In genomic region chrX:23822397-23822796, GRCh38 we compare ENCODE assay signal across 8 cellular contexts. TPM values are rescaled to one million over a fixed set of nuclear protein-coding genes. Genes with fewer than 3 reads are reported as not detected.
A peak's percentile ranks its signal among the peaks of the same experiment; 100 is the strongest.
DNase-seq lines count a peak whose midpoint lies in the region; ATAC-seq, FAIRE-seq and TF ChIP-seq lines count a peak whose summit lies in the region.
"Had no signal": no experiment of that assay in that cellular context is flagged by ENCODE, and none has a peak within 500 bp of the region (broad histone marks: within the 10 kb centered on the region; RNA-seq: fewer than 3 reads in every experiment).

No MANE protein-coding gene starts in this region.

- H3K4me1 ChIP-seq in HEK293 (ENCODE audit: control insufficient read depth, insufficient read depth, low read length): peaks cover 6% of the 10 kb centered on the region
- no peaks in the 10 kb centered on the region for H3K4me1 ChIP-seq in Peyer's patch

- H3K36me3 ChIP-seq in HEK293 (ENCODE audit: control insufficient read depth in 2 of 2, insufficient read depth in 1 of 2, low read length in 2 of 2) (no peaks in the 10 kb centered on the region), Peyer's patch (no peaks in the 10 kb centered on the region)

- CTCF ChIA-PET in HEK293 (lab: Yijun Ruan, JAX): interaction anchor here (0.8 to 1.7 kb wide), 2 partner anchors 40 to 41 kb away, joined by 3 to 4 read pairs; no protein-coding TSS in a partner anchor

- H3K27ac ChIP-seq in HEK293 (ENCODE audit: extremely low read depth, low read depth, low read length): peak overlapping the region; percentile 32
- H3K27ac ChIP-seq in Peyer's patch: peak overlapping the region in 2 of 4 donors; percentile 5 to 9

- H3K4me3 ChIP-seq in HEK293 (ENCODE audit: low read depth, low read length): no peak overlapping the region
- no peak overlapping the region for H3K4me3 ChIP-seq in Peyer's patch

- TF ChIP-seq POLR2A in Peyer's patch (IDR thresholded peaks at IDR 0.05): no peak

- DNase-seq in NCI-H748 (lab: John Stamatoyannopoulos, UW; ENCODE audit: unreplicated experiment) (peak; percentile 88), frontal cortex (ENCODE audit: low spot score in 2 of 2) (no peak), stromal cell of bone marrow (ENCODE audit: low read depth) (peak; percentile 18), KG1 (lab: John Stamatoyannopoulos, UW) (no peak), Peyer's patch (no peak)
- DNase-seq: dermis blood vessel endothelial cell had no signal

- ATAC-seq in GM21737 (IDR thresholded peaks at IDR 0.05; ENCODE audit: unreplicated experiment): no peak

- peak; percentile 69 for FAIRE-seq in frontal cortex (lab: Jason Lieb, UNC)

- H3K9me3 ChIP-seq in HEK293 (ENCODE audit: control insufficient read depth, insufficient read depth, low read depth, low read length): no peaks in the 10 kb centered on the region
- H3K9me3 ChIP-seq in Peyer's patch: no peaks in the 10 kb centered on the region

- POLR2A ChIA-PET in HEK293 (lab: Yijun Ruan, JAX): interaction anchor here (0.6 to 5.4 kb wide), 2 partner anchors 38 to 62 kb away, joined by 3 to 44 read pairs; partner anchors contain the start of gene SAT1

- TF ChIP-seq CTCF in HEK293 (tag by site-specific recombination; IDR thresholded peaks at IDR 0.05) (no peak), Peyer's patch (IDR thresholded peaks at IDR 0.05) (no peak)

- no peaks in the 10 kb centered on the region for H3K27me3 ChIP-seq in Peyer's patch

TF ChIP-seq in HEK293, 187 proteins besides CTCF, POLR2A, EP300 and RAD21 (continues in another document):
- no peak for TF ChIP-seq ZSCAN5A (tag by site-specific recombination; IDR thresholded peaks at IDR 0.05)
- TF ChIP-seq ZNF248 (tag by site-specific recombination; IDR thresholded peaks at IDR 0.05): no peak
- TF ChIP-seq ZNF629 (tag by site-specific recombination; IDR thresholded peaks at IDR 0.05): peak; percentile 94
- peak; percentile 54; the same call in 1 of the 2 replicates for TF ChIP-seq ZEB2 (tag by site-specific recombination; IDR thresholded peaks at IDR 0.05)
- no peak for TF ChIP-seq TCF7L2 (IDR thresholded peaks at IDR 0.05; ENCODE audit: borderline replicate concordance, low read depth, low read length)
- TF ChIP-seq ZNF843 (tag by site-specific recombination; IDR thresholded peaks at IDR 0.05): no peak
- no peak for TF ChIP-seq ZNF423 (tag by site-specific recombination; IDR thresholded peaks at IDR 0.05)
- 0 out of 2 replicates have a peak, but pooled peaks have one; percentile 33 for TF ChIP-seq HIC1 (tag by site-specific recombination; IDR thresholded peaks at IDR 0.05)
- peak; percentile 65 for TF ChIP-seq ZNF366 (tag by site-specific recombination; conservative IDR thresholded peaks at IDR 0.05)
- TF ChIP-seq ZNF513 (tag by site-specific recombination; IDR thresholded peaks at IDR 0.05): no peak
- TF ChIP-seq ZBTB48 (tag by site-specific recombination; IDR thresholded peaks at IDR 0.05): no peak
- TF ChIP-seq TRIM28 (IDR thresholded peaks at IDR 0.05; ENCODE audit: borderline replicate concordance, low read length): peak; percentile 52; the same call in 1 of the 2 replicates
- no peak for TF ChIP-seq ZNF155 (tag by site-specific recombination; IDR thresholded peaks at IDR 0.05)
- TF ChIP-seq SP7 (tag by site-specific recombination; IDR thresholded peaks at IDR 0.05): 0 out of 2 replicates have a peak, but pooled peaks have one; percentile 19
- TF ChIP-seq ZNF266 (tag by site-specific recombination; IDR thresholded peaks at IDR 0.05; ENCODE audit: low read depth): no peak
- no peak for TF ChIP-seq OVOL3 (tag by site-specific recombination; IDR thresholded peaks at IDR 0.05)
- TF ChIP-seq ZNF449 (tag by site-specific recombination; IDR thresholded peaks at IDR 0.05): peak; percentile 71
- 0 out of 2 replicates have a peak, but pooled peaks have one; percentile 44 for TF ChIP-seq ZXDB (tag by site-specific recombination; IDR thresholded peaks at IDR 0.05)
- TF ChIP-seq ZNF394 (tag by site-specific recombination; IDR thresholded peaks at IDR 0.05; ENCODE audit: borderline replicate concordance): peak; percentile 11; the same call in 1 of the 2 replicates
- TF ChIP-seq HOXD13 (CRISPR knock-in tag; IDR thresholded peaks at IDR 0.05; ENCODE audit: borderline replicate concordance): peak; percentile 27; the same call in 1 of the 2 replicates
- TF ChIP-seq ZNF529 (tag by site-specific recombination; IDR thresholded peaks at IDR 0.05; ENCODE audit: insufficient replicate concordance): no peak
- TF ChIP-seq KLF8 (tag by site-specific recombination; IDR thresholded peaks at IDR 0.05): no peak; the same call in 1 of the 2 replicates
- peak; percentile 96 for TF ChIP-seq PRDM6 (tag by site-specific recombination; IDR thresholded peaks at IDR 0.05)
- TF ChIP-seq FEZF1 (tag by site-specific recombination; IDR thresholded peaks at IDR 0.05): peak; percentile 69
- TF ChIP-seq ZSCAN16 (tag by site-specific recombination; IDR thresholded peaks at IDR 0.05): no peak
- no peak for TF ChIP-seq ZBTB20 (tag by site-specific recombination; IDR thresholded peaks at IDR 0.05)
- peak; percentile 47; the same call in 1 of the 2 replicates for TF ChIP-seq ZBTB17 (tag by site-specific recombination; IDR thresholded peaks at IDR 0.05)
- TF ChIP-seq ZNF624 (tag by site-specific recombination; IDR thresholded peaks at IDR 0.05): no peak
- TF ChIP-seq ZBTB21 (tag by site-specific recombination; IDR thresholded peaks at IDR 0.05): peak; percentile 79

RNA-seq across cellular contexts. Expression of gene SAT1, which starts 39.4 kb away (rescaled TPM):
- total RNA-seq in frontal cortex (42.8 TPM), Peyer's patch (100 to 1,000 TPM; 796 to 836 (median 832) TPM)

Comparison
In these comparisons a context has a peak if more than half of its experiments do, and no peak if none do; other contexts are left out.
1. DNase-seq: peak in NCI-H748 (single experiment) and stromal cell of bone marrow (single experiment); none in frontal cortex (0 of 2), KG1 (single experiment) and Peyer's patch (0 of 3).
2. RNA of gene SAT1, which starts 39.4 kb away (total RNA-seq): 796 to 836 TPM in Peyer's patch; 42.8 TPM in frontal cortex (single experiment); every median in the first group is over 10 times any median in the second.